14 cellular contexts compared by ENCODE assay signal in the genomic region with DNA sequence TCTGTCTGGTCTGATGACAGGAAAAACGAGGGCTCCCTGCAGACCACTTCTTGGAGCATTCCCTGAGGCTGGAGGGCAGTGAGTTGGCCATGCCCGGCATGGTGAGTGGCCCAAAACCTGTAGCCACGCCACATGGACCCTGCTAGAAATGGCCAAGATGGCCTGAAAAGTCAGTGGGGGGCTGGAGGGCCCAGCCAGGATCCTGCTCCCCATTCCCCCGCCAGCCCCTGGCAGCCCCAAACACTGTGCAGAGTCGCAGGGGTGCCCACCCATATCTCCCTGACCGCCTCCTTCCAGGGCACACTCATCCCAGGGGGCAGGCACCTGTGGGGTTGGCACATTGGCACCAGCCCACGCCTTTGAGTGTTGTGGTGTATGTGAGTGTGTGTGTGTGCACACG. TPM values are rescaled to one million over a fixed set of nuclear protein-coding genes. Genes with fewer than 3 reads are reported as not detected.
DNase-seq lines count a peak whose midpoint lies in the region; ATAC-seq and TF ChIP-seq lines count a peak whose summit lies in the region.
"Had no signal": no experiment of that assay in that cellular context is flagged by ENCODE, and none has a peak within 500 bp of the region (broad histone marks: within the 10 kb centered on the region; RNA-seq: fewer than 3 reads in every experiment).

No MANE protein-coding gene starts in this region.

- DNase-seq in GM13976 (ENCODE audit: low spot score) (no peak), IMR-90 (no peak), trophoblast cell (no peak), upper lobe of right lung (peak; percentile 40)
- no peak for DNase-seq in stimulated activated CD4-positive, alpha-beta T cell treated with anti-CD3 and anti-CD28 coated beads, Interleukin-1b, Interleukin-23, amount 100 ng/mL, for 48 hours
- DNase-seq: BE2C; Caco-2; CD8-positive, alpha-beta memory T cell; DND-41; GDM1 had no signal

- TF ChIP-seq CTCF in GM13976 (IDR thresholded peaks at IDR 0.05; ENCODE audit: borderline replicate concordance, control extremely low read depth, extremely low read depth, insufficient read depth, missing control alignments) (peak; percentile 4), IMR-90 (conservative IDR thresholded peaks at IDR 0.05; ENCODE audit: low read depth, low read length) (no peak), upper lobe of right lung (IDR thresholded peaks at IDR 0.05) (no peak)

- POLR2A ChIA-PET in IMR-90 (lab: Charles Lee; ENCODE audit: unreplicated experiment): no interaction called here

- dilution Hi-C loops in IMR-90 (cut with HindIII; ENCODE audit: low sequenced_read_pairs, unreplicated experiment): no loop called here

- H4K20me1 ChIP-seq in IMR-90 (ENCODE audit: insufficient read depth, low read length): no peaks in the 10 kb centered on the region

- H4K12ac ChIP-seq in trophoblast cell (ENCODE audit: low read depth, low read length): no peak overlapping the region

- H4K8ac ChIP-seq in IMR-90 (ENCODE audit: low read depth in 2 of 2, low read length in 2 of 2): no peak overlapping the region
- no peak overlapping the region for H4K8ac ChIP-seq in trophoblast cell (ENCODE audit: low read depth, low read length)

- intact Hi-C loops in IMR-90 (cut with micrococcal nuclease) (no loop called here), upper lobe of right lung (cut with DNase I) (no loop called here)

- no peak overlapping the region for H2BK20ac ChIP-seq in IMR-90 (ENCODE audit: low read depth, low read length)

- no TSS peak for BruUV-seq in IMR-90 (replicated peaks; lab: Mats Ljungman, UMichigan)

- no peak for TF ChIP-seq POLR2A in IMR-90 (IDR thresholded peaks at IDR 0.05; ENCODE audit: low read depth, low read length)

- peaks cover 4% of the 10 kb centered on the region; the same call in 1 of the 2 replicates for H3K27me3 ChIP-seq in IMR-90 (ENCODE audit: control insufficient read depth, insufficient read depth, low read length)
- no peaks in the 10 kb centered on the region for H3K27me3 ChIP-seq in trophoblast cell (ENCODE audit: insufficient read depth, low read length)
- peaks cover 4% of the 10 kb centered on the region for H3K27me3 ChIP-seq in upper lobe of right lung
- H3K27me3 ChIP-seq: BE2C had no signal

- no peak overlapping the region for H2BK120ac ChIP-seq in IMR-90 (ENCODE audit: low read depth, low read length)
- no peak overlapping the region for H2BK120ac ChIP-seq in trophoblast cell (ENCODE audit: insufficient read depth, low read length, poor library complexity)

- H3K27ac ChIP-seq in IMR-90 (ENCODE audit: insufficient read depth, low read length): no peak overlapping the region
- H3K27ac ChIP-seq in trophoblast cell (ENCODE audit: low read depth, low read length): no peak overlapping the region
- no peak overlapping the region for H3K27ac ChIP-seq in upper lobe of right lung
- H3K27ac ChIP-seq: A549, C4-2B, HL-60 had no signal

- no peak overlapping the region for H3K4me3 ChIP-seq in IMR-90 (ENCODE audit: insufficient read depth, low read depth, low read length)
- peak overlapping the region; percentile 40 for H3K4me3 ChIP-seq in trophoblast cell (ENCODE audit: low read depth, low read length)
- H3K4me3 ChIP-seq in upper lobe of right lung: no peak overlapping the region
- H3K4me3 ChIP-seq: A549 had no signal

- H3K18ac ChIP-seq in IMR-90 (ENCODE audit: low read depth, low read length) (no peak overlapping the region), trophoblast cell (ENCODE audit: low read length) (no peak overlapping the region)

- no peak overlapping the region for H3K14ac ChIP-seq in IMR-90 (replicated peaks; ENCODE audit: low read depth, low read length)
- no peak overlapping the region for H3K14ac ChIP-seq in trophoblast cell (ENCODE audit: low read length)

- H2AK9ac ChIP-seq in IMR-90 (replicated peaks; ENCODE audit: low read depth, low read length, poor library complexity): no peak overlapping the region

- H2AFZ ChIP-seq in IMR-90 (replicated peaks; ENCODE audit: low read length, poor library complexity): no peak overlapping the region
- H2AFZ ChIP-seq in trophoblast cell (ENCODE audit: insufficient read depth, low read length, poor library complexity): no peak overlapping the region

- no peak for TF ChIP-seq RAD21 in IMR-90 (IDR thresholded peaks at IDR 0.05; ENCODE audit: low read length)

- peaks cover 5% of the 10 kb centered on the region; the same call in 1 of the 2 replicates for H3K9me1 ChIP-seq in IMR-90 (ENCODE audit: insufficient read depth, low read length)

- H2BK15ac ChIP-seq in IMR-90 (ENCODE audit: low read depth, low read length): no peak overlapping the region

- no peak overlapping the region for H3K9ac ChIP-seq in IMR-90 (ENCODE audit: low read depth, low read length)
- H3K9ac ChIP-seq in trophoblast cell (ENCODE audit: low read length): no peak overlapping the region

- H3K9me3 ChIP-seq in IMR-90 (ENCODE audit: control insufficient read depth, insufficient read depth, low read length) (no peaks in the 10 kb centered on the region), trophoblast cell (ENCODE audit: insufficient read depth, low read depth, low read length) (peaks cover 36% of the 10 kb centered on the region), upper lobe of right lung (no peaks in the 10 kb centered on the region)
- H3K9me3 ChIP-seq: A549, BE2C, Caco-2 had no signal

- in situ Hi-C loops in GM13976 (cut with MboI; ENCODE audit: low sequenced_read_pairs, unreplicated experiment): loop anchor here (25.0 kb wide), 2 partner anchors 255 to 1695 kb away; no protein-coding TSS in a partner anchor
- in situ Hi-C loops in IMR-90 (cut with MboI; ENCODE audit: low sequenced_read_pairs): loop anchor here (10.0 kb wide), 1 partner anchor 253 kb away; no protein-coding TSS in a partner anchor

- H3K56ac ChIP-seq in IMR-90 (ENCODE audit: extremely low read depth, insufficient read depth, low read length): no peak overlapping the region

- H4K91ac ChIP-seq in IMR-90 (ENCODE audit: insufficient read depth, low read depth, low read length) (no peak overlapping the region), trophoblast cell (ENCODE audit: low read depth, low read length) (no peak overlapping the region)

- CTCF ChIA-PET in IMR-90 (lab: Yijun Ruan, JAX): no interaction called here

- H2BK12ac ChIP-seq in trophoblast cell (ENCODE audit: low read length): no peak overlapping the region

- H4K5ac ChIP-seq in IMR-90 (ENCODE audit: low read depth, low read length): no peak overlapping the region

- H3K4me2 ChIP-seq in IMR-90 (ENCODE audit: low read depth, low read length) (no peak overlapping the region), trophoblast cell (ENCODE audit: low read length) (no peak overlapping the region)
- H3K4me2 ChIP-seq: A549 had no signal

- H3K4ac ChIP-seq in IMR-90 (ENCODE audit: low read depth, low read length) (no peak overlapping the region), trophoblast cell (ENCODE audit: low read depth, low read length) (no peak overlapping the region)

- ATAC-seq in IMR-90 (ENCODE audit: low read depth): no peak
- no peak for ATAC-seq in upper lobe of right lung
- ATAC-seq in GM21528 (IDR thresholded peaks at IDR 0.05; ENCODE audit: low FRiP score, unreplicated experiment): no peak
- ATAC-seq: A549 had no signal

- H2BK5ac ChIP-seq in IMR-90 (ENCODE audit: low read depth, low read length, poor library complexity, severe bottlenecking) (peak overlapping the region; percentile 96), trophoblast cell (ENCODE audit: low read depth, low read length, poor library complexity) (no peak overlapping the region)

- H3K79me2 ChIP-seq in trophoblast cell (ENCODE audit: control insufficient read depth, insufficient read depth, low read length, poor library complexity): no peaks in the 10 kb centered on the region

- H2AK5ac ChIP-seq in IMR-90 (ENCODE audit: low read depth, low read length) (no peak overlapping the region), trophoblast cell (ENCODE audit: low read length) (no peak overlapping the region)

- H3K23ac ChIP-seq in IMR-90 (ENCODE audit: low read depth, low read length): no peak overlapping the region
- no peak overlapping the region for H3K23ac ChIP-seq in trophoblast cell (ENCODE audit: low read length)

- WGBS in IMR-90 (ENCODE audit: extremely low coverage in 2 of 2, insufficient read length in 1 of 2), 2 experiments: 87% methylated on average over 5 of the region's 8 CpGs; no CpG with 5 or more reads in 1 of the 2 experiments
- no CpG with 5 or more reads among the region's 8 CpGs for WGBS in trophoblast cell (ENCODE audit: extremely low coverage, insufficient coverage, insufficient read length)

- H3K79me1 ChIP-seq in IMR-90 (ENCODE audit: low read depth in 1 of 2, low read length in 2 of 2) (no peaks in the 10 kb centered on the region), trophoblast cell (ENCODE audit: low read length) (no peaks in the 10 kb centered on the region)

- H3K36me3 ChIP-seq in IMR-90 (ENCODE audit: control insufficient read depth, insufficient read depth, low read length) (no peaks in the 10 kb centered on the region), trophoblast cell (ENCODE audit: control insufficient read depth in 1 of 2, insufficient read depth in 2 of 2, low read length in 2 of 2) (no peaks in the 10 kb centered on the region), upper lobe of right lung (no peaks in the 10 kb centered on the region)
- H3K36me3 ChIP-seq: BE2C had no signal

- H3K4me1 ChIP-seq in IMR-90 (ENCODE audit: control insufficient read depth, insufficient read depth, low read length) (no peaks in the 10 kb centered on the region), trophoblast cell (ENCODE audit: control insufficient read depth in 1 of 2, insufficient read depth in 2 of 2, low read length in 2 of 2) (no peaks in the 10 kb centered on the region), upper lobe of right lung (no peaks in the 10 kb centered on the region)
- H3K4me1 ChIP-seq: BE2C, Caco-2 had no signal

TF ChIP-seq in IMR-90, 13 proteins besides CTCF, POLR2A, EP300 and RAD21 (continues in another document):
- TF ChIP-seq CEBPB (IDR thresholded peaks at IDR 0.05; ENCODE audit: low read depth, low read length) (no peak), NFE2L2 (IDR thresholded peaks at IDR 0.05; ENCODE audit: low read depth, low read length) (no peak), BHLHE40 (IDR thresholded peaks at IDR 0.05; ENCODE audit: low read depth, low read length) (no peak)
- TF ChIP-seq, protein P1, sequence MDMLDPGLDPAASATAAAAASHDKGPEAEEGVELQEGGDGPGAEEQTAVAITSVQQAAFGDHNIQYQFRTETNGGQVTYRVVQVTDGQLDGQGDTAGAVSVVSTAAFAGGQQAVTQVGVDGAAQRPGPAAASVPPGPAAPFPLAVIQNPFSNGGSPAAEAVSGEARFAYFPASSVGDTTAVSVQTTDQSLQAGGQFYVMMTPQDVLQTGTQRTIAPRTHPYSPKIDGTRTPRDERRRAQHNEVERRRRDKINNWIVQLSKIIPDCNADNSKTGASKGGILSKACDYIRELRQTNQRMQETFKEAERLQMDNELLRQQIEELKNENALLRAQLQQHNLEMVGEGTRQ (IDR thresholded peaks at IDR 0.05; ENCODE audit: low read depth, low read length): no peak

RNA-seq across cellular contexts. Expression of a gene that starts 18.7 kb away (rescaled TPM):
- total RNA-seq in IMR-90 (2012; rRNA removed) (21.1 and 23.8 TPM in 2 replicates), upper lobe of right lung (28.3 TPM)
- polyA plus RNA-seq in IMR-90 (2012; rRNA removed): 22.8 and 23.3 TPM in 2 replicates
- 16.2 and 18.1 TPM in 2 replicates for polyA plus RNA-seq in IMR-90 (2012; cell fraction: cytosol; rRNA removed)
- 34.7 and 54.8 TPM in 2 replicates for polyA plus RNA-seq in IMR-90 (2012; cell fraction: nucleus; rRNA removed; ENCODE audit: low replicate concordance)
- polyA plus RNA-seq in trophoblast cell (2013): 40.4 and 40.5 TPM in 2 replicates
